Comparison of ENCODE assay signal across 8 cellular contexts in genomic region chr19:55383279-55383788, GRCh38. TPM values are rescaled to one million over a fixed set of nuclear protein-coding genes. Genes with fewer than 3 reads are reported as not detected.
DNase-seq lines count a peak whose midpoint lies in the region; ATAC-seq and TF ChIP-seq lines count a peak whose summit lies in the region.

No MANE protein-coding gene starts in this region.

- 0 out of 2 replicates have a peak overlapping the region, but pooled peaks have one; percentile 58 for H2AFZ ChIP-seq in Karpas-422 (ENCODE audit: low read length)
- peak overlapping the region; percentile 77 for H2AFZ ChIP-seq in mammary epithelial cell (ENCODE audit: low read depth, low read length)

- peaks cover 8 to 20% (median 15%) of the 10 kb centered on the region in 3 donors for H3K27me3 Mint-ChIP-seq in CD14-positive monocyte (ENCODE audit: low read depth in 3 of 3)
- peaks cover 22% of the 10 kb centered on the region for H3K27me3 Mint-ChIP-seq in nephron progenitor cell (ENCODE audit: low read depth, poor library complexity)

- peaks cover 40% of the 10 kb centered on the region for H3K4me1 ChIP-seq in Karpas-422 (ENCODE audit: low read length)
- peaks cover 28% of the 10 kb centered on the region for H3K4me1 ChIP-seq in mammary epithelial cell (ENCODE audit: insufficient read depth, low read length)

- H3K9me3 Mint-ChIP-seq in CD14-positive monocyte (peaks cover 0 to 3% (median 0%) of the 10 kb centered on the region in 7 donors), nephron progenitor cell (peaks cover 10% of the 10 kb centered on the region)

- H3K27me3 ChIP-seq in Karpas-422 (ENCODE audit: low read length) (no peaks in the 10 kb centered on the region), mammary epithelial cell (ENCODE audit: insufficient read depth, low read length) (no peaks in the 10 kb centered on the region)

- DNase-seq in CD14-positive monocyte (ENCODE audit: low spot score) (no peak), Karpas-422 (no peak), mammary epithelial cell (peak; percentile 17), nephron progenitor cell (no peak), kidney glomerular epithelial cell (lab: John Stamatoyannopoulos, UW) (no peak), anterior cingulate cortex (lab: John Stamatoyannopoulos, UW) (no peak), AML-193 (lab: John Stamatoyannopoulos, UW) (no peak)

- H4K20me1 ChIP-seq in Karpas-422 (ENCODE audit: insufficient read depth, low read depth, low read length) (peaks cover 35% of the 10 kb centered on the region), mammary epithelial cell (ENCODE audit: insufficient read depth, low read length) (peaks cover 7% of the 10 kb centered on the region)

- H3K27ac ChIP-seq in Karpas-422 (ENCODE audit: low read length) (no peak overlapping the region), mammary epithelial cell (ENCODE audit: insufficient read depth, low read depth, low read length) (peak overlapping the region; percentile 38)

- no peaks in the 10 kb centered on the region for H3K9me3 ChIP-seq in Karpas-422 (ENCODE audit: low read length)
- H3K9me3 ChIP-seq in mammary epithelial cell (replicated peaks; ENCODE audit: insufficient read depth, low read length), result no peaks in the 10 kb centered on the region

- H3K27ac Mint-ChIP-seq in CD14-positive monocyte, result peak overlapping the region in 3 of 7 donors; percentile 8 to 79 (median 52)
- no peak overlapping the region for H3K27ac Mint-ChIP-seq in nephron progenitor cell

- peak overlapping the region; percentile 79 to 88 for H3K4me3 Mint-ChIP-seq in CD14-positive monocyte
- H3K4me3 Mint-ChIP-seq in nephron progenitor cell, result peak overlapping the region; percentile 76

- BruUV-seq in mammary epithelial cell (replicated peaks; lab: Mats Ljungman, UMichigan), result no TSS peak

- peak overlapping the region; percentile 66 for H3K9ac ChIP-seq in Karpas-422 (ENCODE audit: low read length)
- H3K9ac ChIP-seq in mammary epithelial cell (ENCODE audit: insufficient read depth, low read length), result peak overlapping the region; percentile 35

- no peak for TF ChIP-seq CTCF in CD14-positive monocyte (IDR thresholded peaks at IDR 0.05)
- no peak for TF ChIP-seq CTCF in mammary epithelial cell (conservative IDR thresholded peaks at IDR 0.05 in 1 of 2, IDR thresholded peaks at IDR 0.05 in 1 of 2; ENCODE audit: extremely low read depth in 1 of 2, insufficient read depth in 1 of 2, low read depth in 1 of 2, low read length in 2 of 2)
- no peak for TF ChIP-seq CTCF in nephron progenitor cell (IDR thresholded peaks at IDR 0.05)

- peaks cover 17% of the 10 kb centered on the region for H3K79me2 ChIP-seq in Karpas-422 (ENCODE audit: low read length)
- peaks cover 48% of the 10 kb centered on the region for H3K79me2 ChIP-seq in mammary epithelial cell (ENCODE audit: insufficient read depth, low read length)

- intact Hi-C loops in CD14-positive monocyte (cut with micrococcal nuclease) (loop anchor here (5.0 kb wide), 4 partner anchors 41 to 91 kb away; no protein-coding TSS in a partner anchor), mammary epithelial cell (cut with micrococcal nuclease) (loop anchor here (1.0 kb wide), 2 partner anchors 124 to 242 kb away; partner anchors contain the start of gene PPP6R1)

- dilution Hi-C loops in mammary epithelial cell (cut with HindIII; ENCODE audit: low sequenced_read_pairs), result no loop called here

- H3K4me1 Mint-ChIP-seq in CD14-positive monocyte (peaks cover 42% of the 10 kb centered on the region), nephron progenitor cell (peaks cover 36% of the 10 kb centered on the region)

- peak overlapping the region; percentile 70 for H3K4me2 ChIP-seq in Karpas-422 (ENCODE audit: low read depth, low read length, poor library complexity, severe bottlenecking)
- peak overlapping the region; percentile 95 for H3K4me2 ChIP-seq in mammary epithelial cell (ENCODE audit: insufficient read depth, low read depth, low read length)

- no peak for ATAC-seq in HG03139 (IDR thresholded peaks at IDR 0.05; ENCODE audit: unreplicated experiment)

- no peaks in the 10 kb centered on the region for H3K9me2 ChIP-seq in Karpas-422 (replicated peaks; ENCODE audit: insufficient read depth, low read length)

- peaks cover 22% of the 10 kb centered on the region for H3K36me3 ChIP-seq in Karpas-422 (ENCODE audit: insufficient read depth, low read length)
- H3K36me3 ChIP-seq in mammary epithelial cell (ENCODE audit: insufficient read depth, low read length), result peaks cover 11% of the 10 kb centered on the region

- 43% methylated on average over 3 of the region's 31 CpGs for WGBS in mammary epithelial cell (ENCODE audit: low coverage, missing lambda C conversion rate)

- peak overlapping the region; percentile 64 for H3K4me3 ChIP-seq in Karpas-422 (ENCODE audit: low read length)
- peak overlapping the region; percentile 48 to 62 (median 52) for H3K4me3 ChIP-seq in mammary epithelial cell (replicated peaks in 1 of 3; ENCODE audit: insufficient read depth in 1 of 3, low read depth in 2 of 3, low read length in 3 of 3)

- CTCF ChIA-PET in mammary epithelial cell (lab: Charles Lee; ENCODE audit: low non-redundant PET), result interaction anchor here (0.7 kb wide), 1 partner anchor 103 kb away, joined by 12 read pairs; the partner anchor contains the start of gene HSPBP1

- H3K36me3 Mint-ChIP-seq in CD14-positive monocyte (peaks cover 18 to 22% of the 10 kb centered on the region in 2 donors), nephron progenitor cell (ENCODE audit: low read depth) (peaks cover 12% of the 10 kb centered on the region)

- in situ Hi-C loops in mammary epithelial cell (cut with MboI; ENCODE audit: low sequenced_read_pairs in 2 of 2), result loop anchor here (10.0 kb wide), 2 partner anchors 79 to 89 kb away; no protein-coding TSS in a partner anchor

RNA-seq across cellular contexts. Expression of gene TMEM238, which starts 0.8 kb away (rescaled TPM):
- polyA plus RNA-seq in CD14-positive monocyte, result not detected
- total RNA-seq in Karpas-422 (2014; rRNA removed; shearing (Covaris generic); ENCODE audit: low replicate concordance), result 0.89 and 8.0 TPM in 2 replicates
- 10 to 100 TPM in 1 of 2 donors, 1 to 10 TPM in 1; 7.2 to 13.6 TPM for total RNA-seq in mammary epithelial cell
- polyA plus RNA-seq in mammary epithelial cell, result 1.7 TPM
- polyA minus RNA-seq in mammary epithelial cell, result 0.47 TPM

RNA-seq across cellular contexts. Expression of gene RPL28, which starts 2.4 kb away (rescaled TPM):
- 100 to 1,000 TPM; 199 to 208 TPM for polyA plus RNA-seq in CD14-positive monocyte
- total RNA-seq in Karpas-422 (2014; rRNA removed; shearing (Covaris generic); ENCODE audit: low replicate concordance), result 959 and 1,311 TPM in 2 replicates
- 1,000 to 10,000 TPM in 1 of 2 donors, 100 to 1,000 TPM in 1; 279 to 1,713 TPM for total RNA-seq in mammary epithelial cell
- polyA plus RNA-seq in mammary epithelial cell, result 1,043 TPM
- 571 TPM for polyA minus RNA-seq in mammary epithelial cell

RNA-seq across cellular contexts. Expression of gene TMEM190, which starts 6.7 kb away (rescaled TPM):
- polyA plus RNA-seq in CD14-positive monocyte, result not detected
- not detected in 2 replicates for total RNA-seq in Karpas-422 (2014; rRNA removed; shearing (Covaris generic); ENCODE audit: low replicate concordance)
- total RNA-seq in mammary epithelial cell, result under 1 TPM in 1 of 2 donors, not detected in 1; 0.75 TPM
- polyA plus RNA-seq in mammary epithelial cell, result not detected
- polyA minus RNA-seq in mammary epithelial cell, result not detected

RNA-seq across cellular contexts. Expression of gene IL11, which starts 13.1 kb away (rescaled TPM):
- polyA plus RNA-seq in CD14-positive monocyte (not detected), mammary epithelial cell (1.2 TPM)
- 0.40 and 0.41 TPM in 2 replicates for total RNA-seq in Karpas-422 (2014; rRNA removed; shearing (Covaris generic); ENCODE audit: low replicate concordance)
- total RNA-seq in mammary epithelial cell, result 1 to 10 TPM; 1.3 to 2.5 TPM
- polyA minus RNA-seq in mammary epithelial cell, result 0.88 TPM

RNA-seq across cellular contexts. Expression of gene GARIN5B, which starts 20.3 kb away (rescaled TPM):
- polyA plus RNA-seq in CD14-positive monocyte (not detected), mammary epithelial cell (not detected)
- total RNA-seq in Karpas-422 (2014; rRNA removed; shearing (Covaris generic); ENCODE audit: low replicate concordance), result not detected in 2 replicates
- total RNA-seq in mammary epithelial cell, result not detected
- not detected for polyA minus RNA-seq in mammary epithelial cell
